Comparison of ENCODE assay signal across 8 cellular contexts in the genomic region with DNA sequence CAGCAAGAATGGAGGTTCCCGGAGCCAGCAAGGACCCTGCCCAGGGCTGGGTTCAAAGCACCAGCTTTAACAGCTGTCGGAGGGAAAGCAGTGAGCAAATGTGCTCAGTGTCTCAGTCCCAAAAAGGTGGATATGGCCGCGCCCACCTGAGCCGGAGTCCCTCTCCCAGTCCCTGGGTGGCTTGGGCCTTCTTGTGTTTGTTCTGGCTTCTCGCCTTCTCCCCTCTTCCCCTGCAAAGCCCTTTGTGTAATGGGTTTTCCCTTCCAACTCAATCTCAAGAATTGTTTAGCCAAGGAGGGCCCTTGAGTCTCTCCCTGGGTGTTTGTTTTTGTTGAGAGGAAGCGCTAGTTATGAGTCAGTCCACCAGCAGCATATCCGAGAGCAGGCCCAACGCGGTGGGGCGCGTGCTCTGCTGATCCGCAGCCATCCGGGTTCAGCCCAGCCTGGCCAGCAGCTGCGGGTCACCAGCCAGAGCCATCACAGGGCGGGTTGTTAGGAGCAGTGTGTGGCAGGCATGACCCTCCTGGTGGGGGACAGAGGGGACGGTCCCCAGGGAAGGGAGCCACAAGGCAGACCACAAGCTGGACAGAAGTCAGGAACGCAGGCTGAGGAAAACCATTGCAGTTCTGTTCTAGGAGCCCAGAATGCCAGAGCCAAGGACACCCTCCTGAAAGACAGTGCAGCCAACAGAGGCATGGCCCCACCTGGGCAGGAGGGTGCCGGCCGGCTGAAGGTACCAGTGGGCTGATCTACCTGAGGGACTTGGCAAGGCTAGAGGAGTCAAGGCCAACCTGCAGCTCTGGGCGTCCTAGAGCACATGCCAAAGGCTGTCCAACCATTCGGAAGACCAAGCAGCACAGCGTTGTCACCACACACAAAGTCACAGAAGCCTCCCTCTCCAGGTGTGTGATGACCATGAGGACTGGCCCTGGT.
DNase-seq lines count a peak whose midpoint lies in the region; ATAC-seq, FAIRE-seq and TF ChIP-seq lines count a peak whose summit lies in the region.

No MANE protein-coding gene starts in this region.

- peak; percentile 64 for FAIRE-seq in HTR-8/SVneo (lab: Jason Lieb, UNC)

- ATAC-seq in HG03045 (IDR thresholded peaks at IDR 0.05; ENCODE audit: unreplicated experiment) = no peak

- in situ Hi-C loops in astrocyte of the cerebellum (cut with HindIII; ENCODE audit: low sequenced_read_pairs) = no loop called here

- DNase-seq in HTR-8/SVneo (ENCODE audit: insufficient read length, low spot score) = no peak
- DNase-seq in astrocyte of the cerebellum (ENCODE audit: low read depth) = peak; percentile 73
- DNase-seq in islet precursor cell = peak; percentile 52
- peak; percentile 91 for DNase-seq in smooth muscle cell of the brain vasculature (ENCODE audit: low read depth, low spot score)
- DNase-seq in DMS 273 (lab: John Stamatoyannopoulos, UW; ENCODE audit: unreplicated experiment) = no peak
- no peak for DNase-seq in AG20443 (ENCODE audit: low spot score)
- DNase-seq in Ammon's horn (ENCODE audit: low spot score) = no peak

- no peak overlapping the region for H3K4me3 ChIP-seq in astrocyte of the cerebellum (ENCODE audit: low read depth, low read length)

- TF ChIP-seq CTCF in astrocyte of the cerebellum (IDR thresholded peaks at IDR 0.05; ENCODE audit: low read depth, low read length, missing control alignments) = no peak

Comparison
In these comparisons a context has a peak if more than half of its experiments do, and no peak if none do; other contexts are left out.
1. DNase-seq: peak in astrocyte of the cerebellum (single experiment), islet precursor cell (single experiment) and smooth muscle cell of the brain vasculature (single experiment); none in HTR-8/SVneo (single experiment), DMS 273 (single experiment), AG20443 (single experiment) and Ammon's horn (single experiment).